ENCODE assay signal across 1 cellular context in genomic region chr6:136501081-136501480, GRCh38.
TF ChIP-seq lines count a peak whose summit lies in the region.

No MANE protein-coding gene starts in this region.

TF ChIP-seq in SK-N-SH, 30 proteins besides CTCF, POLR2A, EP300 and RAD21 (continued from another document):
- TF ChIP-seq MAX (IDR thresholded peaks at IDR 0.05; ENCODE audit: low read depth) (no peak), FOSL2 (IDR thresholded peaks at IDR 0.05; ENCODE audit: borderline replicate concordance, low read depth) (no peak), YY1 (IDR thresholded peaks at IDR 0.05; ENCODE audit: low read depth) (no peak), FOXJ3 (CRISPR knock-in tag; IDR thresholded peaks at IDR 0.05) (no peak), PBX3 (IDR thresholded peaks at IDR 0.05) (no peak), GABPA (IDR thresholded peaks at IDR 0.05; ENCODE audit: low read depth) (no peak), SMC3 (IDR thresholded peaks at IDR 0.05; ENCODE audit: low read depth, low read length) (no peak), RCOR1 (IDR thresholded peaks at IDR 0.05; ENCODE audit: low read length) (peak; percentile 40; the same call in 1 of the 2 replicates), USF1 (IDR thresholded peaks at IDR 0.05; ENCODE audit: borderline replicate concordance, low read depth) (no peak), USF2 (IDR thresholded peaks at IDR 0.05; ENCODE audit: borderline replicate concordance, low read depth, low read length) (no peak), EZH2phosphoT487 (IDR thresholded peaks at IDR 0.05; ENCODE audit: borderline replicate concordance, low read depth) (no peak), RXRA (IDR thresholded peaks at IDR 0.05; ENCODE audit: borderline replicate concordance, low read depth) (no peak), JUND (IDR thresholded peaks at IDR 0.05) (no peak), MXI1 (IDR thresholded peaks at IDR 0.05; ENCODE audit: low read depth, low read length) (peak; percentile 16; the same call in 1 of the 2 replicates)
